In genomic region chr10:3069876-3070275, GRCh38 we compare ENCODE assay signal across 8 cellular contexts. TPM values are rescaled to one million over a fixed set of nuclear protein-coding genes. Genes with fewer than 3 reads are reported as not detected.
A peak's percentile ranks its signal among the peaks of the same experiment; 100 is the strongest.
DNase-seq lines count a peak whose midpoint lies in the region; ATAC-seq, FAIRE-seq and TF ChIP-seq lines count a peak whose summit lies in the region.
"Had no signal": no experiment of that assay in that cellular context is flagged by ENCODE, and none has a peak within 500 bp of the region (broad histone marks: within the 10 kb centered on the region; RNA-seq: fewer than 3 reads in every experiment).

No MANE protein-coding gene starts in this region.

- FAIRE-seq in K562 (lab: Jason Lieb, UNC) = no peak

- H3K36me3 Mint-ChIP-seq in neural crest cell (ENCODE audit: low read depth) = no peaks in the 10 kb centered on the region

- peak overlapping the region; percentile 94 for H3K9ac ChIP-seq in DND-41 (ENCODE audit: low read depth, low read length)
- H3K9ac ChIP-seq in KMS-11 = no peak overlapping the region
- H3K9ac ChIP-seq in K562 (ENCODE audit: insufficient read depth in 1 of 2, low read depth in 2 of 2, low read length in 2 of 2) = peak overlapping the region; percentile 80 to 84; a peak in 3 of 4 replicates

- CTCF ChIA-PET in K562 (lab: Yijun Ruan, JAX; ENCODE audit: low intra/inter-chr PET ratio) = no interaction called here

- POLR2A ChIA-PET in K562 (lab: Yijun Ruan, JAX) = interaction anchor here (0.5 to 2.2 kb wide), 7 partner anchors 9 to 610 kb away, joined by 3 to 12 read pairs (median 4); no protein-coding TSS in a partner anchor

- peaks cover 10% of the 10 kb centered on the region for H3K4me1 Mint-ChIP-seq in neural crest cell

- H3K4me3 ChIP-seq in DND-41 (ENCODE audit: low read depth in 1 of 2, low read length in 2 of 2) (peak overlapping the region; percentile 87 to 96; a peak in 3 of 4 replicates), KMS-11 (IDR thresholded peaks at IDR 0.05; ENCODE audit: insufficient read depth, low read depth, low read length) (no peak overlapping the region), K562 (peak overlapping the region; percentile 85), uterus (no peak overlapping the region)

- H3K9me3 ChIP-seq in DND-41 (ENCODE audit: insufficient read depth, low read length, severe bottlenecking) = no peaks in the 10 kb centered on the region
- no peaks in the 10 kb centered on the region for H3K9me3 ChIP-seq in K562 (replicated peaks; ENCODE audit: control insufficient read depth, insufficient read depth, low read depth, low read length)
- no peaks in the 10 kb centered on the region for H3K9me3 ChIP-seq in uterus

- H3K27me3 Mint-ChIP-seq in neural crest cell (ENCODE audit: low read depth) = peaks cover 60% of the 10 kb centered on the region

- intact Hi-C loops in K562 (cut with micrococcal nuclease) = loop anchor here (2.0 to 5.0 kb wide), 2 partner anchors 25 to 102 kb away; partner anchors contain the start of gene PITRM1
- intact Hi-C loops in uterus (cut with DNase I; ENCODE audit: low total_unique reads) = loop anchor here (10.0 kb wide), 1 partner anchor 95 kb away; no protein-coding TSS in a partner anchor

- H3K4me2 ChIP-seq in DND-41 (ENCODE audit: insufficient read depth, low read length) = peak overlapping the region; percentile 83
- H3K4me2 ChIP-seq in KMS-11 = peak overlapping the region; percentile 91
- peak overlapping the region; percentile 84 for H3K4me2 ChIP-seq in K562 (ENCODE audit: insufficient read depth, low read length)

- BruUV-seq in K562 (replicated peaks; lab: Mats Ljungman, UMichigan) = TSS peak; percentile 23

- TF ChIP-seq RAD21 in K562 (CRISPR knock-in tag; conservative IDR thresholded peaks at IDR 0.05 in 1 of 2, IDR thresholded peaks at IDR 0.05 in 1 of 2) = no peak

- no peak for TF ChIP-seq EP300 in K562 (IDR thresholded peaks at IDR 0.05; ENCODE audit: low read length)

- H4K20me1 ChIP-seq in DND-41 (ENCODE audit: insufficient read depth, low read length) (peaks cover 59% of the 10 kb centered on the region), KMS-11 (ENCODE audit: insufficient read depth) (peaks cover 38% of the 10 kb centered on the region), K562 (replicated peaks; ENCODE audit: control insufficient read depth, insufficient read depth, low read length) (peaks cover 24% of the 10 kb centered on the region; the same call in 1 of the 2 replicates)

- H3K4me1 ChIP-seq in DND-41 (ENCODE audit: insufficient read depth, low read length) (peaks cover 53% of the 10 kb centered on the region), KMS-11 (ENCODE audit: low read depth, poor library complexity, severe bottlenecking) (peaks cover 30% of the 10 kb centered on the region), K562 (replicated peaks in 1 of 2; ENCODE audit: control insufficient read depth in 2 of 2, insufficient read depth in 2 of 2, low read length in 2 of 2) (peaks cover 47 to 66% of the 10 kb centered on the region in 2 experiments), uterus (peaks cover 0 to 6% of the 10 kb centered on the region in 2 donors)

- DNase-seq in DND-41 (peak; percentile 27), K562 (ENCODE audit: extremely low read depth in 1 of 4, low spot score in 3 of 4) (no peak), neural crest cell (ENCODE audit: low read depth, low spot score) (no peak), erythroblast (lab: John Stamatoyannopoulos, UW) (no peak), uterus (no peak)
- DNase-seq: NCI-H1092 had no signal

- H2AFZ ChIP-seq in DND-41 (ENCODE audit: low read depth, low read length) (no peak overlapping the region), KMS-11 (ENCODE audit: low read depth) (no peak overlapping the region), K562 (ENCODE audit: low read depth, low read length) (no peak overlapping the region)

- no peaks in the 10 kb centered on the region for H3K27me3 ChIP-seq in DND-41 (ENCODE audit: insufficient read depth, low read length, poor library complexity)
- H3K27me3 ChIP-seq in KMS-11 (ENCODE audit: insufficient read depth, low read depth) = no peaks in the 10 kb centered on the region
- H3K27me3 ChIP-seq in K562 (ENCODE audit: control insufficient read depth in 2 of 2, insufficient read depth in 2 of 2, low read length in 2 of 2) = peaks cover 0 to 12% of the 10 kb centered on the region in 2 experiments; a peak in 1 of 5 replicates
- H3K27me3 ChIP-seq in uterus = no peaks in the 10 kb centered on the region

- H3K4me3 Mint-ChIP-seq in neural crest cell = peak overlapping the region; percentile 86

- peaks cover 65% of the 10 kb centered on the region for H3K36me3 ChIP-seq in DND-41 (ENCODE audit: insufficient read depth, low read length)
- H3K36me3 ChIP-seq in KMS-11 (ENCODE audit: insufficient read depth) = peaks cover 3% of the 10 kb centered on the region; the same call in 1 of the 2 replicates
- peaks cover 54% of the 10 kb centered on the region for H3K36me3 ChIP-seq in K562 (ENCODE audit: control insufficient read depth, insufficient read depth, low read length)
- no peaks in the 10 kb centered on the region for H3K36me3 ChIP-seq in uterus

- H3K9me1 ChIP-seq in K562 (ENCODE audit: control insufficient read depth, insufficient read depth, low read length) = peaks cover 3% of the 10 kb centered on the region

- TF ChIP-seq POLR2A in K562 (conservative IDR thresholded peaks at IDR 0.05) (no peak), erythroblast (IDR thresholded peaks at IDR 0.05; ENCODE audit: low read length) (no peak), uterus (IDR thresholded peaks at IDR 0.05) (no peak)

- in situ Hi-C loops in K562 (cut with MboI) = no loop called here

- 81% methylated on average over 11 of the region's 11 CpGs for WGBS in K562 (ENCODE audit: insufficient coverage, low coverage, missing lambda C conversion rate)

- no peaks in the 10 kb centered on the region for H3K9me3 Mint-ChIP-seq in neural crest cell

- ATAC-seq in DND-41 (ENCODE audit: insufficient read depth, low read depth) (no peak), K562 (no peak), GM19351 (IDR thresholded peaks at IDR 0.05; ENCODE audit: unreplicated experiment) (no peak)

- H3K79me2 ChIP-seq in DND-41 (ENCODE audit: insufficient read depth, low read length) (peaks cover 75% of the 10 kb centered on the region), KMS-11 (ENCODE audit: insufficient read depth, low read depth) (peaks cover 74% of the 10 kb centered on the region), K562 (ENCODE audit: control insufficient read depth, insufficient read depth, low read length) (peaks cover 76% of the 10 kb centered on the region)

- H3K27ac ChIP-seq in DND-41 (ENCODE audit: low read length) (peak overlapping the region; percentile 80), KMS-11 (no peak overlapping the region), K562 (ENCODE audit: extremely low read depth, low read depth, low read length) (no peak overlapping the region; the same call in 2 of the 3 replicates), uterus (no peak overlapping the region)

- TF ChIP-seq CTCF in DND-41 (IDR thresholded peaks at IDR 0.05; ENCODE audit: borderline replicate concordance, extremely low read depth, low read length, poor library complexity, severe bottlenecking) (no peak), KMS-11 (conservative IDR thresholded peaks at IDR 0.05; ENCODE audit: low read depth, low read length) (no peak), K562 (IDR thresholded peaks at IDR 0.05 in 2 of 3, conservative IDR thresholded peaks at IDR 0.05 in 1 of 3; ENCODE audit: insufficient read depth in 2 of 3, low read depth in 1 of 3, low read length in 3 of 3) (no peak), neural crest cell (conservative IDR thresholded peaks at IDR 0.05) (no peak), uterus (IDR thresholded peaks at IDR 0.05) (no peak)

- no peak overlapping the region for H3K27ac Mint-ChIP-seq in neural crest cell (ENCODE audit: unreplicated experiment)

TF ChIP-seq in K562, 482 proteins besides CTCF, POLR2A, EP300 and RAD21 (continues in another document):
- TF ChIP-seq ZNF124 (CRISPR knock-in tag; IDR thresholded peaks at IDR 0.05) (no peak), ZNF740 (CRISPR knock-in tag; IDR thresholded peaks at IDR 0.05) (no peak), ZNF740 (tag; IDR thresholded peaks at IDR 0.05) (no peak)

RNA-seq across cellular contexts. Expression of gene PFKP, which starts 2.5 kb away (rescaled TPM):
- total RNA-seq in K562 (2011; cell fraction: chromatin; rRNA removed; ENCODE audit: low replicate concordance) = 153 and 281 TPM in 2 replicates
- 147 and 149 TPM in 2 replicates for total RNA-seq in K562 (2011; cell fraction: nucleolus; rRNA removed)
- 120 and 125 TPM in 2 replicates for total RNA-seq in K562 (2011; cell fraction: nucleoplasm; rRNA removed)
- total RNA-seq in K562 (2014; rRNA removed) = 91.6 and 109 TPM in 2 replicates
- total RNA-seq in K562 (2014; rRNA removed; fragmentation: Illumina TruSeq; extraction: Trizol) = 83.2 and 89.5 TPM in 2 replicates
- total RNA-seq in K562 (2015; rRNA removed; fragmentation: Illumina TruSeq; extraction: Trizol) = 62.1 and 65.2 TPM in 2 replicates
- total RNA-seq in K562 (2021) = 108 and 116 TPM in 2 replicates
- polyA plus RNA-seq in K562 (2011; rRNA removed) = 34.7 and 50.3 TPM in 2 replicates
- polyA plus RNA-seq in K562 (2011; cell fraction: cytosol; rRNA removed) = 29.5 and 50.9 TPM in 2 replicates
- 96.2 and 154 TPM in 2 replicates for polyA plus RNA-seq in K562 (2011; cell fraction: nucleus; rRNA removed)
- polyA plus RNA-seq in K562 (2012) = 94.4 and 95.0 TPM in 2 replicates
- 57.4 and 72.3 TPM in 2 replicates for polyA plus RNA-seq in K562 (2014; fragmentation: Illumina TruSeq; extraction: Trizol)
- 10 to 100 TPM; 23.5 to 30.3 TPM for polyA plus RNA-seq in K562 (2014; fragmentation: Nextera tagmentation; extraction: Ambion mirVana)
- polyA plus RNA-seq in K562 (2014; rRNA removed) = 65.2 and 71.1 TPM in 2 replicates
- 32.8 and 39.3 TPM in 2 replicates for polyA minus RNA-seq in K562 (2011; rRNA and poly(A)+ RNA removed)
- 52.9 and 65.4 TPM in 2 replicates for polyA minus RNA-seq in K562 (2011; cell fraction: cytosol; rRNA and poly(A)+ RNA removed)
- polyA minus RNA-seq in K562 (2011; cell fraction: nucleus; rRNA and poly(A)+ RNA removed) = 61.7 and 66.5 TPM in 2 replicates
- 18.9 and 24.0 TPM in 2 replicates for total RNA-seq in neural crest cell
- 10 to 100 TPM; 22.9 to 74.5 (median 43.8) TPM for total RNA-seq in uterus

Comparison
In these comparisons a context has a peak if more than half of its experiments do, and no peak if none do; other contexts are left out.
1. H3K4me3 ChIP-seq: peak in DND-41 (2 of 2) and K562 (single experiment); none in KMS-11 (single experiment) and uterus (0 of 2).
2. Peak in every context shown above with its lines, with median percentiles within 50 percentile points of each other: H3K4me2 ChIP-seq.